Comparison of ENCODE assay signal across 2 cellular contexts in genomic region chr6:26351544-26351953, GRCh38.
TF ChIP-seq lines count a peak whose summit lies in the region.

No MANE protein-coding gene starts in this region.

TF ChIP-seq in IMR-90, 13 proteins besides CTCF, POLR2A, EP300 and RAD21:
- TF ChIP-seq MAFK (IDR thresholded peaks at IDR 0.05; ENCODE audit: low read depth, low read length) (no peak), FOS (IDR thresholded peaks at IDR 0.05; ENCODE audit: low read depth, low read length) (peak; percentile 90), MXI1 (IDR thresholded peaks at IDR 0.05; ENCODE audit: borderline replicate concordance, low read depth, low read length) (no peak), CEBPB (IDR thresholded peaks at IDR 0.05; ENCODE audit: low read depth, low read length) (peak; percentile 71), RCOR1 (IDR thresholded peaks at IDR 0.05; ENCODE audit: insufficient replicate concordance, low read length) (peak; percentile 93), RFX5 (IDR thresholded peaks at IDR 0.05; ENCODE audit: low read depth, low read length) (peak; percentile 18; the same call in 1 of the 2 replicates), NFE2L2 (IDR thresholded peaks at IDR 0.05; ENCODE audit: low read depth, low read length) (no peak), CHD1 (IDR thresholded peaks at IDR 0.05; ENCODE audit: low read depth, low read length) (no peak), SMC3 (IDR thresholded peaks at IDR 0.05; ENCODE audit: low read depth, low read length) (no peak), BHLHE40 (IDR thresholded peaks at IDR 0.05; ENCODE audit: low read depth, low read length) (peak; percentile 79), MAZ (IDR thresholded peaks at IDR 0.05; ENCODE audit: borderline replicate concordance, low read depth, low read length) (no peak)
- TF ChIP-seq, protein P1, sequence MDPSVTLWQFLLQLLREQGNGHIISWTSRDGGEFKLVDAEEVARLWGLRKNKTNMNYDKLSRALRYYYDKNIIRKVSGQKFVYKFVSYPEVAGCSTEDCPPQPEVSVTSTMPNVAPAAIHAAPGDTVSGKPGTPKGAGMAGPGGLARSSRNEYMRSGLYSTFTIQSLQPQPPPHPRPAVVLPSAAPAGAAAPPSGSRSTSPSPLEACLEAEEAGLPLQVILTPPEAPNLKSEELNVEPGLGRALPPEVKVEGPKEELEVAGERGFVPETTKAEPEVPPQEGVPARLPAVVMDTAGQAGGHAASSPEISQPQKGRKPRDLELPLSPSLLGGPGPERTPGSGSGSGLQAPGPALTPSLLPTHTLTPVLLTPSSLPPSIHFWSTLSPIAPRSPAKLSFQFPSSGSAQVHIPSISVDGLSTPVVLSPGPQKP (IDR thresholded peaks at IDR 0.05; ENCODE audit: borderline replicate concordance, low read depth, low read length): no peak
- TF ChIP-seq, protein P2, sequence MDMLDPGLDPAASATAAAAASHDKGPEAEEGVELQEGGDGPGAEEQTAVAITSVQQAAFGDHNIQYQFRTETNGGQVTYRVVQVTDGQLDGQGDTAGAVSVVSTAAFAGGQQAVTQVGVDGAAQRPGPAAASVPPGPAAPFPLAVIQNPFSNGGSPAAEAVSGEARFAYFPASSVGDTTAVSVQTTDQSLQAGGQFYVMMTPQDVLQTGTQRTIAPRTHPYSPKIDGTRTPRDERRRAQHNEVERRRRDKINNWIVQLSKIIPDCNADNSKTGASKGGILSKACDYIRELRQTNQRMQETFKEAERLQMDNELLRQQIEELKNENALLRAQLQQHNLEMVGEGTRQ (IDR thresholded peaks at IDR 0.05; ENCODE audit: low read depth, low read length): peak; percentile 50; the same call in 1 of the 2 replicates

TF ChIP-seq in WTC11, 78 proteins besides CTCF, POLR2A, EP300 and RAD21:
- peak; percentile 29; the same call in 1 of the 2 replicates for TF ChIP-seq GABPB1 (CRISPR knock-in tag; IDR thresholded peaks at IDR 0.05)
- no peak for TF ChIP-seq FOXP1 (CRISPR knock-in tag; IDR thresholded peaks at IDR 0.05; ENCODE audit: borderline replicate concordance)
TF ChIP-seq in WTC11: peak in this region for 1.
